Comparison of ENCODE assay signal across 8 cellular contexts in the genomic region with DNA sequence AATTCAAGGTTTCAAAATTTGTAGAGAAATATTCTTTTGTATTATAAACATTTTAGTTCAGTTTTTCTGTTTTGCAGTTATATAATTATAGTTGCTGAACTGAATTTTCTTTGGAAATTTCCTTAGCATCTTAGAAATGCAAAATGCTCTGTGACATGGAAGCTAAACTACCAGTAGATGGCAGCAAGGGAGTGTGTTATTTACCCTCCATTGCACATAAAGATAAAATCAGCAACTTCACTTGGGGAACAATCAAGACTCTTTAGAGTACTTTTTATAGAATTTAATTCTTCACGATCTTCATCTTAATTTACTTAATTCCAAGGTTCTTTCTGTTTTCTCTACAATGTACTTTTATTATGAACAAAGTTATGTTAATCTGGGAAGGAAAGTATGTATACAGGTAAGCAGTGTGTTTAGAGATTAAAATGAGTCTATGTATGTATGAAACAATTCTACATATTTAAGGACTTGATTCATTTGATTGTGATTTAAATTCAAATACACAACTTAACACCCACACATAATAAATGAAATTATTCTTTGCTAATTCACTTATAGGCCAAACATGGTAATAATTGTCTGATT.
A peak's percentile ranks its signal among the peaks of the same experiment; 100 is the strongest.
DNase-seq lines count a peak whose midpoint lies in the region; ATAC-seq and TF ChIP-seq lines count a peak whose summit lies in the region.

No MANE protein-coding gene starts in this region.

- no peaks in the 10 kb centered on the region for H3K9me3 Mint-ChIP-seq in progenitor cell of endocrine pancreas (ENCODE audit: low read depth)

- H3K4me1 Mint-ChIP-seq in progenitor cell of endocrine pancreas (ENCODE audit: low read depth): no peaks in the 10 kb centered on the region

- no peaks in the 10 kb centered on the region for H3K9me2 ChIP-seq in Loucy (replicated peaks; ENCODE audit: low read depth, low read length)

- ATAC-seq in GM21423 (IDR thresholded peaks at IDR 0.05; ENCODE audit: unreplicated experiment) (peak; percentile 55), GM21381 (IDR thresholded peaks at IDR 0.05; ENCODE audit: unreplicated experiment) (no peak)

- H3K4me1 ChIP-seq in Loucy (ENCODE audit: insufficient read depth, low read length, poor library complexity, severe bottlenecking): no peaks in the 10 kb centered on the region
- H3K4me1 ChIP-seq in fibroblast of lung (ENCODE audit: control insufficient read depth, extremely low read depth, insufficient read depth, low read length): no peaks in the 10 kb centered on the region

- H3K9ac ChIP-seq in Loucy (ENCODE audit: low read depth, low read length, poor library complexity, severe bottlenecking): no peak overlapping the region
- no peak overlapping the region for H3K9ac ChIP-seq in fibroblast of lung (ENCODE audit: insufficient read depth, low read length)

- H3K4me3 ChIP-seq in Loucy (ENCODE audit: low read length, poor library complexity, severe bottlenecking): no peak overlapping the region
- no peak overlapping the region for H3K4me3 ChIP-seq in fibroblast of lung (replicated peaks in 1 of 4; ENCODE audit: control extremely low read depth in 1 of 4, insufficient read depth in 1 of 4, low read depth in 3 of 4, low read length in 4 of 4)

- no peak overlapping the region for H3K27ac Mint-ChIP-seq in progenitor cell of endocrine pancreas

- no peak overlapping the region for H3K27ac ChIP-seq in fibroblast of lung (ENCODE audit: insufficient read depth, low read length)

- H3K79me2 ChIP-seq in Loucy (ENCODE audit: insufficient read depth, low read length): no peaks in the 10 kb centered on the region
- no peaks in the 10 kb centered on the region for H3K79me2 ChIP-seq in fibroblast of lung (ENCODE audit: control insufficient read depth, insufficient read depth, low read length)

- H4K20me1 ChIP-seq in Loucy (ENCODE audit: insufficient read depth, low read length, poor library complexity, severe bottlenecking): no peaks in the 10 kb centered on the region
- no peaks in the 10 kb centered on the region for H4K20me1 ChIP-seq in fibroblast of lung (ENCODE audit: control insufficient read depth, extremely low read depth, insufficient read depth, low read length)

- H3K36me3 Mint-ChIP-seq in progenitor cell of endocrine pancreas (ENCODE audit: insufficient read depth): no peaks in the 10 kb centered on the region

- H2AFZ ChIP-seq in Loucy (ENCODE audit: low read length) (no peak overlapping the region), fibroblast of lung (ENCODE audit: low read length) (no peak overlapping the region)

- TF ChIP-seq CTCF in Loucy (conservative IDR thresholded peaks at IDR 0.05; ENCODE audit: low read length) (peak; percentile 87), fibroblast of lung (conservative IDR thresholded peaks at IDR 0.05 in 1 of 2, IDR thresholded peaks at IDR 0.05 in 1 of 2; ENCODE audit: low read depth in 1 of 2, low read length in 2 of 2) (peak; percentile 62 to 74), progenitor cell of endocrine pancreas (IDR thresholded peaks at IDR 0.05; ENCODE audit: unreplicated experiment) (peak; percentile 91)

- H3K4me2 ChIP-seq in Loucy (ENCODE audit: low read depth, low read length, poor library complexity, severe bottlenecking) (no peak overlapping the region), fibroblast of lung (ENCODE audit: extremely low read depth, insufficient read depth, low read length) (no peak overlapping the region)

- DNase-seq in DMS 273 (lab: John Stamatoyannopoulos, UW; ENCODE audit: unreplicated experiment): peak; percentile 83
- peak; percentile 61 for DNase-seq in SHP77 treated with DMSO at 0.1 percent for 48 hours (lab: John Stamatoyannopoulos, UW)
- peak; percentile 63 to 86 for DNase-seq in fibroblast of lung (ENCODE audit: low read depth in 2 of 2)
- DNase-seq in progenitor cell of endocrine pancreas (ENCODE audit: low spot score, unreplicated experiment): no peak
- DNase-seq in effector CD4-positive, alpha-beta T cell: no peak

- H3F3A ChIP-seq in Loucy (ENCODE audit: low read depth): no peaks in the 10 kb centered on the region

- H3K27me3 Mint-ChIP-seq in progenitor cell of endocrine pancreas: no peaks in the 10 kb centered on the region

- H3K36me3 ChIP-seq in Loucy (ENCODE audit: insufficient read depth, low read length) (no peaks in the 10 kb centered on the region), fibroblast of lung (ENCODE audit: control insufficient read depth, insufficient read depth, low read length) (no peaks in the 10 kb centered on the region)

- H3K9me3 ChIP-seq in Loucy (ENCODE audit: insufficient read depth, low read depth, low read length) (no peaks in the 10 kb centered on the region), fibroblast of lung (ENCODE audit: control insufficient read depth, insufficient read depth, low read depth, low read length) (no peaks in the 10 kb centered on the region)

- no peak overlapping the region for H3K4me3 Mint-ChIP-seq in progenitor cell of endocrine pancreas (ENCODE audit: low read depth)

- H3K27me3 ChIP-seq in Loucy (ENCODE audit: insufficient read depth, low read length, poor library complexity, severe bottlenecking) (no peaks in the 10 kb centered on the region), fibroblast of lung (ENCODE audit: control insufficient read depth, insufficient read depth, low read length) (no peaks in the 10 kb centered on the region)

Comparison
In these comparisons a context has a peak if more than half of its experiments do, and no peak if none do; other contexts are left out.
1. DNase-seq: peak in DMS 273 (single experiment), SHP77 treated with DMSO at 0.1 percent for 48 hours (single experiment) and fibroblast of lung (2 of 2); none in progenitor cell of endocrine pancreas (single experiment) and effector CD4-positive, alpha-beta T cell (single experiment).
2. Peak in every context shown above with its lines, with median percentiles within 50 percentile points of each other: CTCF ChIP-seq.